In the genomic region with DNA sequence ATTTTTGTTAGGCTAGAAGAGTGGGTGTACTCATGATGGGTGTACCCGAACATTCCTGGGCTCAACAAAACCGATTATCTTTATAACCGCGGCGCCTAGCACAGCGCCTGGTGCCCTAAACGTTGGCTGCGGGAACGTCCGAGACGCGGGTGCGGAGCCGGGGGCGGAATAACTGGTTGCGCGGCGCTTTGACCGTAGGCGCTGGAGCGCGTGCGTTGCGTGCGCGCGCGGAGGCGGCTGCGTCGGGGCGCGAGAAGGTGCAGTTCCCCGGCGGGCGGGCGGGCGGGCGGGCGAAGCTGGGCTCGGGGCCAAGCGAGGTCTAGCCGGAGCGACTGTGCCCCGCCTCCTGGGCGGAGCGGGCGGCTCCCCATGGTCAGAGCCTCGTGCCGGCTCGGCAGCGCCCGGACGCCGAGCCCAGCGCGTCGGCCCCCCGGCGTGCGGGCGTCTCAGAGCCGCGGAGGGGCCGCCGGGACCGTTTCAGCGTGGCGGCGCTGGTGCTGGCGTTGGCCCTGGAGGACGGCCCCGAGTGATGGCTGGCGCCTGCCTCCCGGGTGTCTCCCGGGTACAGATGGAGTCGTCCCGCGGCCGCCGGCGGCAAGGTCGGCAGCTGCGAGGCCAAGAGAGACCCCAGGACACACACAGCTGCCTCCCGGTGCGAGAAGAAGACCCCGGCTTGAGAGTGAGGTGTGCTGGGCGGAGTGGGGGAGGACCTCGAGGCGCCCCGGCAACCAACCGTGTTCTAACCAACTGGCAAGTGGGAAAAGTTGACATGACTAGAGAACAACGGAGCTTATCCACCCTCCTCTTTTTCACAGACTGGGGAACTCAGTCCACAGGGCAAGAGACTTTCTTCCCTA, we compare ENCODE assay signal across 9 cellular contexts. TPM values are rescaled to one million over a fixed set of nuclear protein-coding genes. Genes with fewer than 3 reads are reported as not detected.
DNase-seq lines count a peak whose midpoint lies in the region; ATAC-seq and TF ChIP-seq lines count a peak whose summit lies in the region.
"Had no signal": no experiment of that assay in that cellular context is flagged by ENCODE, and none has a peak within 500 bp of the region (broad histone marks: within the 10 kb centered on the region; RNA-seq: fewer than 3 reads in every experiment).

PLAAT1 (plus strand) TSS at position 373 of the 857 bp plus-strand sequence. CDS start 14,429 bp downstream, outside the sequence.

- H3K4me2 ChIP-seq in osteoblast (ENCODE audit: insufficient read depth, low read length) = peak within 1 kb of the TSS; percentile 65

- H3K36me3 ChIP-seq in osteoblast (ENCODE audit: insufficient read depth, low read length) = no peaks in the 10 kb centered on the region

- H3K9me3 ChIP-seq in osteoblast (ENCODE audit: low read depth, low read length) = no peaks in the 10 kb centered on the region

- DNase-seq in DMS79 treated with DMSO at 0.1 percent for 48 hours (lab: John Stamatoyannopoulos, UW) (peak; percentile 49), DMS79 (lab: John Stamatoyannopoulos, UW) (no peak), NCI-H2107 treated with DMSO at 0.1 percent for 48 hours (lab: John Stamatoyannopoulos, UW; ENCODE audit: unreplicated experiment) (peak; percentile 63), glomerular visceral epithelial cell (ENCODE audit: extremely low spot score) (peak; percentile 25), osteoblast (ENCODE audit: insufficient read length, low spot score, missing footprints) (peak; percentile 84)
- DNase-seq in activated T-cell treated with anti-CD3 and anti-CD28 coated beads, Interleukin-2, amount 50 U/mL, for 48 hours = peak; percentile 25 to 42

- ATAC-seq in HG02642 (IDR thresholded peaks at IDR 0.05; ENCODE audit: poor library complexity, unreplicated experiment) = peak; percentile 77
- no peak for ATAC-seq in GM18519 (IDR thresholded peaks at IDR 0.05; ENCODE audit: low FRiP score, unreplicated experiment)

- H3K27ac ChIP-seq in osteoblast (ENCODE audit: low read depth, low read length) = no peak within 1 kb of the TSS
- H3K27ac ChIP-seq: 22Rv1 had no signal

- peak within 1 kb of the TSS; percentile 62 for H2AFZ ChIP-seq in osteoblast (ENCODE audit: low read length)

- no peaks in the 10 kb centered on the region for H3K79me2 ChIP-seq in osteoblast (ENCODE audit: insufficient read depth, low read length)

- no peaks in the 10 kb centered on the region for H4K20me1 ChIP-seq in osteoblast (ENCODE audit: insufficient read depth, low read length)

- TF ChIP-seq CTCF in osteoblast (IDR thresholded peaks at IDR 0.05; ENCODE audit: extremely low read depth, low read depth, low read length) = no peak

- H3K4me1 ChIP-seq in osteoblast (ENCODE audit: insufficient read depth, low read length) = no peaks in the 10 kb centered on the region

- peak within 1 kb of the TSS; percentile 49 for H3K4me3 ChIP-seq in osteoblast (ENCODE audit: insufficient read depth, low read length)

- peaks cover 5% of the 10 kb centered on the region for H3K27me3 ChIP-seq in osteoblast (ENCODE audit: insufficient read depth, low read length)

RNA-seq across cellular contexts. Expression of gene PLAAT1, which starts in this region (rescaled TPM):
- total RNA-seq in osteoblast = under 0.01 TPM in 1 of 2 replicates, not detected in the other

Comparison
In these comparisons a context has a peak if more than half of its experiments do, and no peak if none do; other contexts are left out.
1. Peak in DNase-seq, H3K4me3 ChIP-seq and H3K4me2 ChIP-seq in osteoblast; RNA of the gene not detected or under 1 TPM.